In the genomic region with DNA sequence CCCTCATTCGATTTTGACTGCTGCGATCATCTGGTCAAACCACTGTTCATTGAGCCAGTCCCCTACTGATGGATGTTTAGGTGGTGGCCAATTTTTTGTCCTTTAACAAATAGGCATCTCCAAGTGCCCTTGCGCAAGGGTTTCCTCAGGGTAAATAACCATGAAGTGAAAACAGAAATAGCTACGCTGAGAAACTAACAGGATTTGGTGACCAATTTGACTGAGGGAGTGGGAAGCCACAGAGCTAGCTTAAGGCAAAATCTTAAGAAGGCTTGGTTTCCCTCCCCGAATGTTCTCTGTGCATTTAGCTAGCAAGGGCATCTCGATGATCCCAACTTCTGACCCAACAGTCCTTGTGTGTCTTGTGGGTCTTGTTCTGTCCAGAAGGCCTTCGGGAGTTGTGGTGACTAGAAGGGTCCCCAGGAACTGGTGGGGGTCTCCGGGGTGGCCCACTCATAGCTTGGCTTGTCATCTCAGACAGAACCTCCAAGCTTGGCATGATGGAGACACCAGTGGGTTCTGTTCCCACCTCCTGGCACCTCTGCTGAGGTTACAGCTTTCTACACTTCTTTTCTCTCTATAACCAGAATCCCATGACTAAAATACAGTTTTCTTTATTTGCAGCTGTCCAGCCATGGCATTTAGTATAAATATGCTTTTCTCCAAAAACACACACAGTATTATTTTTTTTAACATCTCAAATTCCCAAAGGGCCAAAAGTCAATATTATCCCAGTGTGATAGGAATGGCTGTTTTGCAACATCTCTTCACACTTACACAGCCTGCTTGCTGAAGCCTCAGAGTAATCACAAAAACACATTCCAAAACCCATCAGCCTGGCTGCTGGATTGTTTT, we compare ENCODE assay signal across 1 cellular context.
A peak's percentile ranks its signal among the peaks of the same experiment; 100 is the strongest.
TF ChIP-seq lines count a peak whose summit lies in the region.

No MANE protein-coding gene starts in this region.

TF ChIP-seq in HepG2, 621 proteins besides CTCF, POLR2A, EP300 and RAD21 (continued from another document and continues in another):
- peak; percentile 85 for TF ChIP-seq ZNF12 (CRISPR knock-in tag; IDR thresholded peaks at IDR 0.05)
- no peak for TF ChIP-seq ZFP82 (CRISPR knock-in tag; IDR thresholded peaks at IDR 0.05; ENCODE audit: borderline replicate concordance)
- TF ChIP-seq, protein P1, sequence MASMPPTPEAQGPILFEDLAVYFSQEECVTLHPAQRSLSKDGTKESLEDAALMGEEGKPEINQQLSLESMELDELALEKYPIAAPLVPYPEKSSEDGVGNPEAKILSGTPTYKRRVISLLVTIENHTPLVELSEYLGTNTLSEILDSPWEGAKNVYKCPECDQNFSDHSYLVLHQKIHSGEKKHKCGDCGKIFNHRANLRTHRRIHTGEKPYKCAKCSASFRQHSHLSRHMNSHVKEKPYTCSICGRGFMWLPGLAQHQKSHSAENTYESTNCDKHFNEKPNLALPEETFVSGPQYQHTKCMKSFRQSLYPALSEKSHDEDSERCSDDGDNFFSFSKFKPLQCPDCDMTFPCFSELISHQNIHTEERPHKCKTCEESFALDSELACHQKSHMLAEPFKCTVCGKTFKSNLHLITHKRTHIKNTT (CRISPR knock-in tag; IDR thresholded peaks at IDR 0.05), result no peak
- peak; percentile 90 for TF ChIP-seq PPARG (CRISPR knock-in tag; conservative IDR thresholded peaks at IDR 0.05)
- TF ChIP-seq JARID2 (CRISPR knock-in tag; IDR thresholded peaks at IDR 0.05; ENCODE audit: insufficient replicate concordance), result peak; percentile 79
- no peak for TF ChIP-seq POGZ (CRISPR knock-in tag; IDR thresholded peaks at IDR 0.05)
- TF ChIP-seq NCOA5 (CRISPR knock-in tag; IDR thresholded peaks at IDR 0.05), result no peak
- peak; percentile 96 for TF ChIP-seq FOXJ3 (CRISPR knock-in tag; IDR thresholded peaks at IDR 0.05; ENCODE audit: borderline replicate concordance)
- TF ChIP-seq ELF4 (CRISPR knock-in tag; IDR thresholded peaks at IDR 0.05; ENCODE audit: borderline replicate concordance), result peak; percentile 73; the same call in 1 of the 2 replicates
- TF ChIP-seq, protein P2, sequence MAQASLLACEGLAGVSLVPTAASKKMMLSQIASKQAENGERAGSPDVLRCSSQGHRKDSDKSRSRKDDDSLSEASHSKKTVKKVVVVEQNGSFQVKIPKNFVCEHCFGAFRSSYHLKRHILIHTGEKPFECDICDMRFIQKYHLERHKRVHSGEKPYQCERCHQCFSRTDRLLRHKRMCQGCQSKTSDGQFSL (CRISPR knock-in tag; IDR thresholded peaks at IDR 0.05), result no peak
- TF ChIP-seq ZNF709 (CRISPR knock-in tag; IDR thresholded peaks at IDR 0.05), result no peak
- TF ChIP-seq, protein P3, sequence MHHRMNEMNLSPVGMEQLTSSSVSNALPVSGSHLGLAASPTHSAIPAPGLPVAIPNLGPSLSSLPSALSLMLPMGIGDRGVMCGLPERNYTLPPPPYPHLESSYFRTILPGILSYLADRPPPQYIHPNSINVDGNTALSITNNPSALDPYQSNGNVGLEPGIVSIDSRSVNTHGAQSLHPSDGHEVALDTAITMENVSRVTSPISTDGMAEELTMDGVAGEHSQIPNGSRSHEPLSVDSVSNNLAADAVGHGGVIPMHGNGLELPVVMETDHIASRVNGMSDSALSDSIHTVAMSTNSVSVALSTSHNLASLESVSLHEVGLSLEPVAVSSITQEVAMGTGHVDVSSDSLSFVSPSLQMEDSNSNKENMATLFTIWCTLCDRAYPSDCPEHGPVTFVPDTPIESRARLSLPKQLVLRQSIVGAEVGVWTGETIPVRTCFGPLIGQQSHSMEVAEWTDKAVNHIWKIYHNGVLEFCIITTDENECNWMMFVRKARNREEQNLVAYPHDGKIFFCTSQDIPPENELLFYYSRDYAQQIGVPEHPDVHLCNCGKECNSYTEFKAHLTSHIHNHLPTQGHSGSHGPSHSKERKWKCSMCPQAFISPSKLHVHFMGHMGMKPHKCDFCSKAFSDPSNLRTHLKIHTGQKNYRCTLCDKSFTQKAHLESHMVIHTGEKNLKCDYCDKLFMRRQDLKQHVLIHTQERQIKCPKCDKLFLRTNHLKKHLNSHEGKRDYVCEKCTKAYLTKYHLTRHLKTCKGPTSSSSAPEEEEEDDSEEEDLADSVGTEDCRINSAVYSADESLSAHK (CRISPR knock-in tag; IDR thresholded peaks at IDR 0.05; ENCODE audit: borderline replicate concordance), result no peak
- TF ChIP-seq, protein P4, sequence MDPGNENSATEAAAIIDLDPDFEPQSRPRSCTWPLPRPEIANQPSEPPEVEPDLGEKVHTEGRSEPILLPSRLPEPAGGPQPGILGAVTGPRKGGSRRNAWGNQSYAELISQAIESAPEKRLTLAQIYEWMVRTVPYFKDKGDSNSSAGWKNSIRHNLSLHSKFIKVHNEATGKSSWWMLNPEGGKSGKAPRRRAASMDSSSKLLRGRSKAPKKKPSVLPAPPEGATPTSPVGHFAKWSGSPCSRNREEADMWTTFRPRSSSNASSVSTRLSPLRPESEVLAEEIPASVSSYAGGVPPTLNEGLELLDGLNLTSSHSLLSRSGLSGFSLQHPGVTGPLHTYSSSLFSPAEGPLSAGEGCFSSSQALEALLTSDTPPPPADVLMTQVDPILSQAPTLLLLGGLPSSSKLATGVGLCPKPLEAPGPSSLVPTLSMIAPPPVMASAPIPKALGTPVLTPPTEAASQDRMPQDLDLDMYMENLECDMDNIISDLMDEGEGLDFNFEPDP (CRISPR knock-in tag; conservative IDR thresholded peaks at IDR 0.05), result no peak
- TF ChIP-seq SIX1 (CRISPR knock-in tag; IDR thresholded peaks at IDR 0.05; ENCODE audit: borderline replicate concordance), result peak; percentile 100
- TF ChIP-seq KDM1A (CRISPR knock-in tag; IDR thresholded peaks at IDR 0.05), result peak; percentile 83
- no peak for TF ChIP-seq ZNF460 (CRISPR knock-in tag; IDR thresholded peaks at IDR 0.05; ENCODE audit: borderline replicate concordance)
- TF ChIP-seq ZFP37 (CRISPR knock-in tag; IDR thresholded peaks at IDR 0.05; ENCODE audit: borderline replicate concordance), result peak; percentile 79; the same call in 1 of the 2 replicates
- TF ChIP-seq ZNF598 (CRISPR knock-in tag; IDR thresholded peaks at IDR 0.05; ENCODE audit: borderline replicate concordance), result no peak
- TF ChIP-seq ZNF121 (CRISPR knock-in tag; IDR thresholded peaks at IDR 0.05), result no peak
- TF ChIP-seq TCF12 (IDR thresholded peaks at IDR 0.05), result no peak
- TF ChIP-seq TCF12 (CRISPR knock-in tag; IDR thresholded peaks at IDR 0.05), result no peak
- TF ChIP-seq U2AF1 (optimal IDR thresholded peaks at IDR 0.05; ENCODE audit: low read depth, low read length), result no peak
- peak; percentile 97 for TF ChIP-seq CEBPG (CRISPR knock-in tag; IDR thresholded peaks at IDR 0.05)
- TF ChIP-seq, protein P5, sequence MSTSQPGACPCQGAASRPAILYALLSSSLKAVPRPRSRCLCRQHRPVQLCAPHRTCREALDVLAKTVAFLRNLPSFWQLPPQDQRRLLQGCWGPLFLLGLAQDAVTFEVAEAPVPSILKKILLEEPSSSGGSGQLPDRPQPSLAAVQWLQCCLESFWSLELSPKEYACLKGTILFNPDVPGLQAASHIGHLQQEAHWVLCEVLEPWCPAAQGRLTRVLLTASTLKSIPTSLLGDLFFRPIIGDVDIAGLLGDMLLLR (CRISPR knock-in tag; IDR thresholded peaks at IDR 0.05), result no peak
- TF ChIP-seq, protein P6, sequence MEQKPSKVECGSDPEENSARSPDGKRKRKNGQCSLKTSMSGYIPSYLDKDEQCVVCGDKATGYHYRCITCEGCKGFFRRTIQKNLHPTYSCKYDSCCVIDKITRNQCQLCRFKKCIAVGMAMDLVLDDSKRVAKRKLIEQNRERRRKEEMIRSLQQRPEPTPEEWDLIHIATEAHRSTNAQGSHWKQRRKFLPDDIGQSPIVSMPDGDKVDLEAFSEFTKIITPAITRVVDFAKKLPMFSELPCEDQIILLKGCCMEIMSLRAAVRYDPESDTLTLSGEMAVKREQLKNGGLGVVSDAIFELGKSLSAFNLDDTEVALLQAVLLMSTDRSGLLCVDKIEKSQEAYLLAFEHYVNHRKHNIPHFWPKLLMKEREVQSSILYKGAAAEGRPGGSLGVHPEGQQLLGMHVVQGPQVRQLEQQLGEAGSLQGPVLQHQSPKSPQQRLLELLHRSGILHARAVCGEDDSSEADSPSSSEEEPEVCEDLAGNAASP (CRISPR knock-in tag; IDR thresholded peaks at IDR 0.05; ENCODE audit: borderline replicate concordance), result peak; percentile 81; the same call in 1 of the 2 replicates
- no peak for TF ChIP-seq CBX2 (IDR thresholded peaks at IDR 0.05; ENCODE audit: low read depth, low read length)
- TF ChIP-seq CBX2 (CRISPR knock-in tag; IDR thresholded peaks at IDR 0.05; ENCODE audit: low read depth), result no peak
- TF ChIP-seq, protein P7, sequence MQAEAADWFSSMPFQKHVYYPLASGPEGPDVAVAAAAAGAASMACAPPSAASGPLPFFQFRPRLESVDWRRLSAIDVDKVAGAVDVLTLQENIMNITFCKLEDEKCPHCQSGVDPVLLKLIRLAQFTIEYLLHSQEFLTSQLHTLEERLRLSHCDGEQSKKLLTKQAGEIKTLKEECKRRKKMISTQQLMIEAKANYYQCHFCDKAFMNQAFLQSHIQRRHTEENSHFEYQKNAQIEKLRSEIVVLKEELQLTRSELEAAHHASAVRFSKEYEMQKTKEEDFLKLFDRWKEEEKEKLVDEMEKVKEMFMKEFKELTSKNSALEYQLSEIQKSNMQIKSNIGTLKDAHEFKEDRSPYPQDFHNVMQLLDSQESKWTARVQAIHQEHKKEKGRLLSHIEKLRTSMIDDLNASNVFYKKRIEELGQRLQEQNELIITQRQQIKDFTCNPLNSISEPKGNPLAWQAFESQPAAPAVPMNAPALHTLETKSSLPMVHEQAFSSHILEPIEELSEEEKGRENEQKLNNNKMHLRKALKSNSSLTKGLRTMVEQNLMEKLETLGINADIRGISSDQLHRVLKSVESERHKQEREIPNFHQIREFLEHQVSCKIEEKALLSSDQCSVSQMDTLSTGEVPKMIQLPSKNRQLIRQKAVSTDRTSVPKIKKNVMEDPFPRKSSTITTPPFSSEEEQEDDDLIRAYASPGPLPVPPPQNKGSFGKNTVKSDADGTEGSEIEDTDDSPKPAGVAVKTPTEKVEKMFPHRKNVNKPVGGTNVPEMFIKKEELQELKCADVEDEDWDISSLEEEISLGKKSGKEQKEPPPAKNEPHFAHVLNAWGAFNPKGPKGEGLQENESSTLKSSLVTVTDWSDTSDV (CRISPR knock-in tag; IDR thresholded peaks at IDR 0.05), result no peak
- TF ChIP-seq, protein P8, sequence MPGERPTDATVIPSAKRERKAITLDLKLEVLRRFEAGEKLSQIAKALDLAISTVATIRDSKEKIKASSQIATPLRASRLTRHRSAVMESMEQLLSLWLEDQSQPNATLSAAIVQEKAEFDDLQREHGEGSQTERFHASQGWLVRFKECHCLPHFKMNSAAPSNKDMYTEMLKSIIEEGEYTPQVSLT (CRISPR knock-in tag; IDR thresholded peaks at IDR 0.05; ENCODE audit: borderline replicate concordance, low read depth), result no peak
- TF ChIP-seq, protein P9, sequence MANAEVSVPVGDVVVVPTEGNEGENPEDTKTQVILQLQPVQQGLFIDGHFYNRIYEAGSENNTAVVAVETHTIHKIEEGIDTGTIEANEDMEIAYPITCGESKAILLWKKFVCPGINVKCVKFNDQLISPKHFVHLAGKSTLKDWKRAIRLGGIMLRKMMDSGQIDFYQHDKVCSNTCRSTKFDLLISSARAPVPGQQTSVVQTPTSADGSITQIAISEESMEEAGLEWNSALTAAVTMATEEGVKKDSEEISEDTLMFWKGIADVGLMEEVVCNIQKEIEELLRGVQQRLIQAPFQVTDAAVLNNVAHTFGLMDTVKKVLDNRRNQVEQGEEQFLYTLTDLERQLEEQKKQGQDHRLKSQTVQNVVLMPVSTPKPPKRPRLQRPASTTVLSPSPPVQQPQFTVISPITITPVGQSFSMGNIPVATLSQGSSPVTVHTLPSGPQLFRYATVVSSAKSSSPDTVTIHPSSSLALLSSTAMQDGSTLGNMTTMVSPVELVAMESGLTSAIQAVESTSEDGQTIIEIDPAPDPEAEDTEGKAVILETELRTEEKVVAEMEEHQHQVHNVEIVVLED (CRISPR knock-in tag; IDR thresholded peaks at IDR 0.05; ENCODE audit: borderline replicate concordance), result peak; percentile 39; the same call in 1 of the 2 replicates
- TF ChIP-seq, protein P10, sequence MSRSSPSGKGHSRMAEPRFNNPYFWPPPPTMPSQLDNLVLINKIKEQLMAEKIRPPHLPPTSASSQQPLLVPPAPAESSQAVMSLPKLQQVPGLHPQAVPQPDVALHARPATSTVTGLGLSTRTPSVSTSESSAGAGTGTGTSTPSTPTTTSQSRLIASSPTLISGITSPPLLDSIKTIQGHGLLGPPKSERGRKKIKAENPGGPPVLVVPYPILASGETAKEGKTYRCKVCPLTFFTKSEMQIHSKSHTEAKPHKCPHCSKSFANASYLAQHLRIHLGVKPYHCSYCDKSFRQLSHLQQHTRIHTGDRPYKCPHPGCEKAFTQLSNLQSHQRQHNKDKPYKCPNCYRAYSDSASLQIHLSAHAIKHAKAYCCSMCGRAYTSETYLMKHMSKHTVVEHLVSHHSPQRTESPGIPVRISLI (CRISPR knock-in tag; IDR thresholded peaks at IDR 0.05; ENCODE audit: borderline replicate concordance), result peak; percentile 96
- TF ChIP-seq MTA3 (CRISPR knock-in tag; IDR thresholded peaks at IDR 0.05), result no peak
- TF ChIP-seq, protein P11, sequence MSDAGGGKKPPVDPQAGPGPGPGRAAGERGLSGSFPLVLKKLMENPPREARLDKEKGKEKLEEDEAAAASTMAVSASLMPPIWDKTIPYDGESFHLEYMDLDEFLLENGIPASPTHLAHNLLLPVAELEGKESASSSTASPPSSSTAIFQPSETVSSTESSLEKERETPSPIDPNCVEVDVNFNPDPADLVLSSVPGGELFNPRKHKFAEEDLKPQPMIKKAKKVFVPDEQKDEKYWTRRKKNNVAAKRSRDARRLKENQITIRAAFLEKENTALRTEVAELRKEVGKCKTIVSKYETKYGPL (CRISPR knock-in tag; IDR thresholded peaks at IDR 0.05), result no peak
- no peak for TF ChIP-seq SMAD1 (CRISPR knock-in tag; IDR thresholded peaks at IDR 0.05; ENCODE audit: borderline replicate concordance, low read depth)
- TF ChIP-seq, protein P12, sequence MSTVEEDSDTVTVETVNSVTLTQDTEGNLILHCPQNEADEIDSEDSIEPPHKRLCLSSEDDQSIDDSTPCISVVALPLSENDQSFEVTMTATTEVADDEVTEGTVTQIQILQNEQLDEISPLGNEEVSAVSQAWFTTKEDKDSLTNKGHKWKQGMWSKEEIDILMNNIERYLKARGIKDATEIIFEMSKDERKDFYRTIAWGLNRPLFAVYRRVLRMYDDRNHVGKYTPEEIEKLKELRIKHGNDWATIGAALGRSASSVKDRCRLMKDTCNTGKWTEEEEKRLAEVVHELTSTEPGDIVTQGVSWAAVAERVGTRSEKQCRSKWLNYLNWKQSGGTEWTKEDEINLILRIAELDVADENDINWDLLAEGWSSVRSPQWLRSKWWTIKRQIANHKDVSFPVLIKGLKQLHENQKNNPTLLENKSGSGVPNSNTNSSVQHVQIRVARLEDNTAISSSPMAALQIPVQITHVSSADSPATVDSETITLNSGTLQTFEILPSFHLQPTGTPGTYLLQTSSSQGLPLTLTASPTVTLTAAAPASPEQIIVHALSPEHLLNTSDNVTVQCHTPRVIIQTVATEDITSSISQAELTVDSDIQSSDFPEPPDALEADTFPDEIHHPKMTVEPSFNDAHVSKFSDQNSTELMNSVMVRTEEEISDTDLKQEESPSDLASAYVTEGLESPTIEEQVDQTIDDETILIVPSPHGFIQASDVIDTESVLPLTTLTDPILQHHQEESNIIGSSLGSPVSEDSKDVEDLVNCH (CRISPR knock-in tag; IDR thresholded peaks at IDR 0.05), result no peak
- TF ChIP-seq CENPT (CRISPR knock-in tag; IDR thresholded peaks at IDR 0.05; ENCODE audit: low read depth), result no peak
- 0 out of 2 replicates have a peak, but pooled peaks have one; percentile 29 for TF ChIP-seq KLF9 (CRISPR knock-in tag; IDR thresholded peaks at IDR 0.05; ENCODE audit: low read depth)
- no peak for TF ChIP-seq ZNF776 (CRISPR knock-in tag; IDR thresholded peaks at IDR 0.05)
- TF ChIP-seq, protein P13, sequence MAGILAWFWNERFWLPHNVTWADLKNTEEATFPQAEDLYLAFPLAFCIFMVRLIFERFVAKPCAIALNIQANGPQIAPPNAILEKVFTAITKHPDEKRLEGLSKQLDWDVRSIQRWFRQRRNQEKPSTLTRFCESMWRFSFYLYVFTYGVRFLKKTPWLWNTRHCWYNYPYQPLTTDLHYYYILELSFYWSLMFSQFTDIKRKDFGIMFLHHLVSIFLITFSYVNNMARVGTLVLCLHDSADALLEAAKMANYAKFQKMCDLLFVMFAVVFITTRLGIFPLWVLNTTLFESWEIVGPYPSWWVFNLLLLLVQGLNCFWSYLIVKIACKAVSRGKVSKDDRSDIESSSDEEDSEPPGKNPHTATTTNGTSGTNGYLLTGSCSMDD (CRISPR knock-in tag; IDR thresholded peaks at IDR 0.05), result no peak
